Comparison of ENCODE assay signal across 8 cellular contexts in the genomic region with DNA sequence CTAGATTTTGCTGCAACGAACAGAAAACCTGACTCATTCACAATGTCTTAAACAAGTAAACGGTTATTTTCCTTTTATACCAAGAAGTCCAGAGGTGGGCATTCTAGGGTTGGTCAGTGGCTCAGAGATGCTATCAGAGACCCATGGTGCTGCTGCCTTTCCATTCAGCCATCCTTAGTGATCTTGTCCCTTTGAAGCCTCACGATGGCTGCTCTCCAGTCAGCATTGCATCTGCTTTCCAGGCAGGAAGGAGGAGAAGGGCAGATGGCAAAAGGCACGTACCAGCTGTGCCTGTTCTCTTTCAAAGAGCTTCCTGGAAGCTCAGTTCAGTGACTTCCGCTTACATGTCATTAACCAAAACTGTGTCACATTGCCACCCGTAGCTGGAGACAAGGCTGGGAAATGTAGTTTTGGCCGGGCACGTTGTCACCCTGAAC. TPM values are rescaled to one million over a fixed set of nuclear protein-coding genes. Genes with fewer than 3 reads are reported as not detected.
DNase-seq lines count a peak whose midpoint lies in the region; ATAC-seq and TF ChIP-seq lines count a peak whose summit lies in the region.

No MANE protein-coding gene starts in this region.

- H3K4me3 ChIP-seq in GM12864 (ENCODE audit: low read depth, low read length) (peak overlapping the region; percentile 56), fibroblast of mammary gland (ENCODE audit: control insufficient read depth, low read depth, low read length) (no peak overlapping the region)

- peak; percentile 95 for ATAC-seq in GM21723 (IDR thresholded peaks at IDR 0.05; ENCODE audit: unreplicated experiment)

- no peak for TF ChIP-seq CTCF in GM12864 (IDR thresholded peaks at IDR 0.05; ENCODE audit: low read depth, low read length, missing control alignments)
- no peak for TF ChIP-seq CTCF in fibroblast of mammary gland (conservative IDR thresholded peaks at IDR 0.05; ENCODE audit: control insufficient read depth, insufficient read depth, low read depth, low read length)

- intact Hi-C loops in posterior vena cava (cut with DNase I), result no loop called here

- peak; percentile 8 for DNase-seq in GM12864 (ENCODE audit: low read depth)
- peak; percentile 81 for DNase-seq in MV-4-11 (lab: John Stamatoyannopoulos, UW)
- DNase-seq in activated CD4-positive, alpha-beta T cell treated with anti-CD3 and anti-CD28 coated beads, Interleukin-2, amount 50 U/mL, for 48 hours, result peak; percentile 52 to 70
- DNase-seq in fibroblast of mammary gland (ENCODE audit: low read depth), result peak; percentile 35
- peak; percentile 17 for DNase-seq in stimulated activated CD4-positive, alpha-beta T cell treated with anti-CD3 and anti-CD28 coated beads, Interleukin-12 subunit alpha, Interleukin-12 subunit beta, amount 100 ng/mL, for 4 hours
- no peak for DNase-seq in HuH-7 (ENCODE audit: low spot score)
- DNase-seq in posterior vena cava (ENCODE audit: low spot score), result no peak

RNA-seq across cellular contexts. Expression of gene WDFY2, which starts 30.1 kb away (rescaled TPM):
- 10 to 100 TPM; 10.6 to 13.0 TPM for total RNA-seq in posterior vena cava

Comparison
In these comparisons a context has a peak if more than half of its experiments do, and no peak if none do; other contexts are left out.
1. DNase-seq: peak in GM12864 (single experiment), MV-4-11 (single experiment), activated CD4-positive, alpha-beta T cell treated with anti-CD3 and anti-CD28 coated beads, Interleukin-2, amount 50 U/mL, for 48 hours (2 of 2), fibroblast of mammary gland (single experiment) and stimulated activated CD4-positive, alpha-beta T cell treated with anti-CD3 and anti-CD28 coated beads, Interleukin-12 subunit alpha, Interleukin-12 subunit beta, amount 100 ng/mL, for 4 hours (single experiment); none in HuH-7 (single experiment) and posterior vena cava (single experiment).